In genomic region chr11:13073119-13073981, GRCh38 we compare ENCODE assay signal across 15 cellular contexts.
DNase-seq lines count a peak whose midpoint lies in the region; ATAC-seq, FAIRE-seq and TF ChIP-seq lines count a peak whose summit lies in the region.
"Had no signal": no experiment of that assay in that cellular context is flagged by ENCODE, and none has a peak within 500 bp of the region (broad histone marks: within the 10 kb centered on the region; RNA-seq: fewer than 3 reads in every experiment).

No MANE protein-coding gene starts in this region.

- no peaks in the 10 kb centered on the region for H3K9me3 Mint-ChIP-seq in stimulated activated memory B cell treated with anti-CD40 and anti-IgM and Interleukin-4, amounts not matched to agents 10 μg/mL and 1 μg/mL and 100 μg/mL, for 72 hours
- H3K9me3 Mint-ChIP-seq: effector memory CD8-positive, alpha-beta T cell had no signal

- H3K36me3 Mint-ChIP-seq in stimulated activated memory B cell treated with anti-CD40 and anti-IgM and Interleukin-4, amounts not matched to agents 10 μg/mL and 1 μg/mL and 100 μg/mL, for 72 hours, result no peaks in the 10 kb centered on the region

- H3K4me3 ChIP-seq in fibroblast of pulmonary artery (replicated peaks; ENCODE audit: low read depth, low read length), result no peak overlapping the region
- H3K4me3 ChIP-seq: transverse colon had no signal

- H3K27ac Mint-ChIP-seq in stimulated activated memory B cell treated with anti-CD40 and anti-IgM and Interleukin-4, amounts not matched to agents 10 μg/mL and 1 μg/mL and 100 μg/mL, for 72 hours, result no peak overlapping the region
- H3K27ac Mint-ChIP-seq: B cell; effector memory CD8-positive, alpha-beta T cell had no signal

- H3K4me1 Mint-ChIP-seq in stimulated activated memory B cell treated with anti-CD40 and anti-IgM and Interleukin-4, amounts not matched to agents 10 μg/mL and 1 μg/mL and 100 μg/mL, for 72 hours, result no peaks in the 10 kb centered on the region
- H3K4me1 Mint-ChIP-seq: B cell had no signal

- H3K27me3 Mint-ChIP-seq in stimulated activated memory B cell treated with anti-CD40 and anti-IgM and Interleukin-4, amounts not matched to agents 10 μg/mL and 1 μg/mL and 100 μg/mL, for 72 hours, result peaks cover 9% of the 10 kb centered on the region

- no peak for TF ChIP-seq CTCF in fibroblast of pulmonary artery (IDR thresholded peaks at IDR 0.05; ENCODE audit: low read length, missing control alignments)

- ATAC-seq in stimulated activated memory B cell treated with anti-CD40 and anti-IgM and Interleukin-4, amounts not matched to agents 10 μg/mL and 1 μg/mL and 100 μg/mL, for 72 hours, result no peak
- ATAC-seq: effector memory CD8-positive, alpha-beta T cell; right cardiac atrium had no signal

- peak; percentile 92 for FAIRE-seq in urothelium cell line (lab: Jason Lieb, UNC)
- FAIRE-seq: G401.6 had no signal

- no peak overlapping the region for H3K4me3 Mint-ChIP-seq in stimulated activated memory B cell treated with anti-CD40 and anti-IgM and Interleukin-4, amounts not matched to agents 10 μg/mL and 1 μg/mL and 100 μg/mL, for 72 hours
- H3K4me3 Mint-ChIP-seq: B cell; effector memory CD8-positive, alpha-beta T cell had no signal

- DNase-seq in stimulated activated CD4-positive, alpha-beta T cell treated with anti-CD3 and anti-CD28 coated beads, Interleukin-15, amount 100 ng/mL, for 24 hours, result peak; percentile 2
- no peak for DNase-seq in stimulated activated CD4-positive, alpha-beta T cell treated with anti-CD3 and anti-CD28 coated beads, Interleukin-2, amount 100 ng/mL, for 48 hours
- DNase-seq in SW480 (ENCODE audit: low spot score) (peak; percentile 98), fibroblast of pulmonary artery (ENCODE audit: low read depth) (peak; percentile 33), urothelium cell line (ENCODE audit: low spot score) (peak; percentile 91), iPS-NIHi7 (ENCODE audit: extremely low spot score) (no peak)
- no peak for DNase-seq in central memory CD4-positive, alpha-beta T cell
- DNase-seq: effector memory CD8-positive, alpha-beta T cell; NCI-H187 treated with DMSO at 0.1 percent for 48 hours; right cardiac atrium; T-helper 2 cell; transverse colon had no signal

Comparison
In these comparisons a context has a peak if more than half of its experiments do, and no peak if none do; other contexts are left out.
1. DNase-seq: peak in stimulated activated CD4-positive, alpha-beta T cell treated with anti-CD3 and anti-CD28 coated beads, Interleukin-15, amount 100 ng/mL, for 24 hours (single experiment), SW480 (single experiment), fibroblast of pulmonary artery (single experiment) and urothelium cell line (single experiment); none in stimulated activated CD4-positive, alpha-beta T cell treated with anti-CD3 and anti-CD28 coated beads, Interleukin-2, amount 100 ng/mL, for 48 hours (0 of 2), central memory CD4-positive, alpha-beta T cell (single experiment) and iPS-NIHi7 (single experiment).